Comparison of ENCODE assay signal across 9 cellular contexts in genomic region chr1:51768971-51769601, GRCh38.
DNase-seq lines count a peak whose midpoint lies in the region; ATAC-seq and TF ChIP-seq lines count a peak whose summit lies in the region.
"Had no signal": no experiment of that assay in that cellular context is flagged by ENCODE, and none has a peak within 500 bp of the region (broad histone marks: within the 10 kb centered on the region; RNA-seq: fewer than 3 reads in every experiment).

No MANE protein-coding gene starts in this region.

- no peaks in the 10 kb centered on the region for H3K27me3 ChIP-seq in brain microvascular endothelial cell (replicated peaks)
- H3K27me3 ChIP-seq: BLaER1 treated with 17β-estradiol and CSF1 and Interleukin-3, amounts not matched to agents 10 nM and 100 nM had no signal

- in situ Hi-C loops in brain microvascular endothelial cell (cut with HindIII; ENCODE audit: low pct_ligation_motif_present, low sequenced_read_pairs): no loop called here

- H3K4me3 ChIP-seq in brain microvascular endothelial cell (ENCODE audit: low read depth, low read length): no peak overlapping the region
- H3K4me3 ChIP-seq: BLaER1 treated with 17β-estradiol and CSF1 and Interleukin-3, amounts not matched to agents 10 nM and 100 nM had no signal

- TF ChIP-seq CTCF in brain microvascular endothelial cell (IDR thresholded peaks at IDR 0.05; ENCODE audit: low read depth, low read length, missing control alignments): peak; percentile 81

- DNase-seq in NCI-H2081 (lab: John Stamatoyannopoulos, UW): peak; percentile 38 to 68
- DNase-seq in NCI-H2081 treated with DMSO at 0.1 percent for 48 hours (lab: John Stamatoyannopoulos, UW): no peak
- DNase-seq in NCI-H69 (lab: John Stamatoyannopoulos, UW): peak; percentile 62
- peak; percentile 51 for DNase-seq in brain microvascular endothelial cell
- DNase-seq in inferior parietal cortex (ENCODE audit: extremely low spot score): peak; percentile 63
- DNase-seq in superior temporal gyrus (ENCODE audit: extremely low spot score): peak; percentile 80

- H3K27ac ChIP-seq in brain microvascular endothelial cell: no peak overlapping the region
- H3K27ac ChIP-seq: BLaER1 treated with 17β-estradiol and CSF1 and Interleukin-3, amounts not matched to agents 10 nM and 100 nM had no signal

- peaks cover 33% of the 10 kb centered on the region for H3K36me3 ChIP-seq in brain microvascular endothelial cell (replicated peaks)

- ATAC-seq in HG02798 (IDR thresholded peaks at IDR 0.05; ENCODE audit: poor library complexity, unreplicated experiment) (peak; percentile 47), GM19397 (IDR thresholded peaks at IDR 0.05; ENCODE audit: unreplicated experiment) (no peak)
